In genomic region chr6:131073577-131073976, GRCh38 we compare ENCODE assay signal across 23 cellular contexts. TPM values are rescaled to one million over a fixed set of nuclear protein-coding genes. Genes with fewer than 3 reads are reported as not detected.
DNase-seq lines count a peak whose midpoint lies in the region; ATAC-seq and TF ChIP-seq lines count a peak whose summit lies in the region.
"Had no signal": no experiment of that assay in that cellular context is flagged by ENCODE, and none has a peak within 500 bp of the region (broad histone marks: within the 10 kb centered on the region; RNA-seq: fewer than 3 reads in every experiment).

No MANE protein-coding gene starts in this region.

- no peak overlapping the region for H3K4me3 Mint-ChIP-seq in activated CD8-positive, alpha-beta T cell treated with anti-CD3 and anti-CD28 coated beads for 36 hours
- no peak overlapping the region for H3K4me3 Mint-ChIP-seq in activated CD8-positive, alpha-beta T cell treated with anti-CD3 and anti-CD28 coated beads, Interleukin-2, amount 10 ng/mL, durations not matched to agents 7 days and 5 days
- no peak overlapping the region for H3K4me3 Mint-ChIP-seq in stimulated activated effector memory CD8-positive, alpha-beta T cell treated with anti-CD3 and anti-CD28 coated beads, Interleukin-12 subunit alpha, Interleukin-12 subunit beta, amount 100 ng/mL, for 72 hours
- H3K4me3 Mint-ChIP-seq: B cell; CD8-positive, alpha-beta T cell; IgD-negative memory B cell had no signal

- no peaks in the 10 kb centered on the region for H3K27me3 ChIP-seq in GM23248 (replicated peaks; ENCODE audit: insufficient read depth)
- no peaks in the 10 kb centered on the region for H3K27me3 ChIP-seq in PC-3 (ENCODE audit: low read length)

- H4K20me1 ChIP-seq in GM23248 (ENCODE audit: insufficient read depth): no peaks in the 10 kb centered on the region
- H4K20me1 ChIP-seq in PC-3 (ENCODE audit: low read length): no peaks in the 10 kb centered on the region

- in situ Hi-C loops in KBM-7 (cut with MboI; ENCODE audit: low pct_unique_long_range_greater_than_20kb, low sequenced_read_pairs) (no loop called here), GM23248 (cut with MboI) (no loop called here)

- H3K4me1 ChIP-seq in GM23248 (ENCODE audit: insufficient read depth): no peaks in the 10 kb centered on the region
- H3K4me1 ChIP-seq in PC-3 (ENCODE audit: insufficient read depth, low read length): no peaks in the 10 kb centered on the region
- H3K4me1 ChIP-seq: Caco-2 had no signal

- peak; percentile 34 for DNase-seq in activated CD8-positive, alpha-beta T cell treated with anti-CD3 and anti-CD28 coated beads for 36 hours
- DNase-seq in activated CD8-positive, alpha-beta T cell treated with anti-CD3 and anti-CD28 coated beads, Interleukin-2, amount 10 ng/mL, durations not matched to agents 7 days and 5 days: no peak
- DNase-seq in A172 (ENCODE audit: low spot score) (peak; percentile 36), KBM-7 (peak; percentile 33), GM23248 (no peak), PC-3 (no peak)
- DNase-seq in stimulated activated effector memory CD8-positive, alpha-beta T cell treated with anti-CD3 and anti-CD28 coated beads, Interleukin-12 subunit alpha, Interleukin-12 subunit beta, amount 100 ng/mL, for 72 hours (ENCODE audit: low spot score in 2 of 2): no peak
- DNase-seq: Caco-2; CD8-positive, alpha-beta T cell; NCI-H1092; NCI-H1417 treated with DMSO at 0.1 percent for 48 hours; NCI-H1694 treated with DMSO at 0.1 percent for 48 hours; NCI-H2081; NCI-H226; NCI-H510A; NCI-H69; SHP77 treated with DMSO at 0.1 percent for 48 hours had no signal

- no peaks in the 10 kb centered on the region for H3K9me3 ChIP-seq in GM23248 (ENCODE audit: low read depth)
- H3K9me3 ChIP-seq in PC-3 (ENCODE audit: low read length): no peaks in the 10 kb centered on the region
- H3K9me3 ChIP-seq: Caco-2 had no signal

- no peaks in the 10 kb centered on the region for H3F3A ChIP-seq in GM23248 (ENCODE audit: insufficient read depth)
- no peaks in the 10 kb centered on the region for H3F3A ChIP-seq in PC-3 (ENCODE audit: low read length, unreplicated experiment)

- H3K9me2 ChIP-seq in GM23248 (ENCODE audit: insufficient read depth): no peaks in the 10 kb centered on the region
- H3K9me2 ChIP-seq in PC-3 (replicated peaks; ENCODE audit: low read length): no peaks in the 10 kb centered on the region

- no TSS peak for BruUV-seq in PC-3 (replicated peaks; lab: Mats Ljungman, UMichigan)

- CTCF ChIA-PET in activated CD8-positive, alpha-beta T cell treated with anti-CD3 and anti-CD28 coated beads for 36 hours (lab: Charles Lee): interaction anchor here (1.7 kb wide), 1 partner anchor 189 kb away, joined by 3 read pairs; no protein-coding TSS in a partner anchor
- CTCF ChIA-PET in activated CD8-positive, alpha-beta T cell treated with anti-CD3 and anti-CD28 coated beads, Interleukin-2, amount 10 ng/mL, durations not matched to agents 7 days and 5 days (lab: Charles Lee): interaction anchor here (1.0 kb wide), 1 partner anchor 9 kb away, joined by 3 read pairs; no protein-coding TSS in a partner anchor
- CTCF ChIA-PET in PC-3 (lab: Charles Lee): no interaction called here

- H3K9ac ChIP-seq in GM23248 (no peak overlapping the region), PC-3 (ENCODE audit: low read length) (no peak overlapping the region)

- POLR2A ChIA-PET in activated CD8-positive, alpha-beta T cell treated with anti-CD3 and anti-CD28 coated beads for 36 hours (lab: Charles Lee): no interaction called here
- POLR2A ChIA-PET in activated CD8-positive, alpha-beta T cell treated with anti-CD3 and anti-CD28 coated beads, Interleukin-2, amount 10 ng/mL, durations not matched to agents 7 days and 5 days (lab: Charles Lee): no interaction called here
- POLR2A ChIA-PET in PC-3 (lab: Charles Lee; ENCODE audit: unreplicated experiment): no interaction called here

- H3K4me2 ChIP-seq in GM23248 (ENCODE audit: unreplicated experiment): no peak overlapping the region
- H3K4me2 ChIP-seq in PC-3 (ENCODE audit: low read length): no peak overlapping the region

- H3K4me1 Mint-ChIP-seq in activated CD8-positive, alpha-beta T cell treated with anti-CD3 and anti-CD28 coated beads for 36 hours (ENCODE audit: low read depth): peaks cover 5% of the 10 kb centered on the region
- H3K4me1 Mint-ChIP-seq in activated CD8-positive, alpha-beta T cell treated with anti-CD3 and anti-CD28 coated beads, Interleukin-2, amount 10 ng/mL, durations not matched to agents 7 days and 5 days (ENCODE audit: low read depth): no peaks in the 10 kb centered on the region
- no peaks in the 10 kb centered on the region for H3K4me1 Mint-ChIP-seq in stimulated activated effector memory CD8-positive, alpha-beta T cell treated with anti-CD3 and anti-CD28 coated beads, Interleukin-12 subunit alpha, Interleukin-12 subunit beta, amount 100 ng/mL, for 72 hours
- H3K4me1 Mint-ChIP-seq: B cell had no signal

- H3K79me2 ChIP-seq in GM23248 (ENCODE audit: insufficient read depth) (no peaks in the 10 kb centered on the region), PC-3 (ENCODE audit: low read length) (no peaks in the 10 kb centered on the region)

- peaks cover 4% of the 10 kb centered on the region for H3K9me3 Mint-ChIP-seq in activated CD8-positive, alpha-beta T cell treated with anti-CD3 and anti-CD28 coated beads for 36 hours
- H3K9me3 Mint-ChIP-seq in activated CD8-positive, alpha-beta T cell treated with anti-CD3 and anti-CD28 coated beads, Interleukin-2, amount 10 ng/mL, durations not matched to agents 7 days and 5 days (ENCODE audit: insufficient read depth): no peaks in the 10 kb centered on the region
- H3K9me3 Mint-ChIP-seq in stimulated activated effector memory CD8-positive, alpha-beta T cell treated with anti-CD3 and anti-CD28 coated beads, Interleukin-12 subunit alpha, Interleukin-12 subunit beta, amount 100 ng/mL, for 72 hours: no peaks in the 10 kb centered on the region

- intact Hi-C loops in activated CD8-positive, alpha-beta T cell treated with anti-CD3 and anti-CD28 coated beads for 36 hours (cut with micrococcal nuclease): no loop called here
- intact Hi-C loops in PC-3 (cut with micrococcal nuclease): no loop called here

- H3K36me3 ChIP-seq in GM23248 (ENCODE audit: low read depth) (no peaks in the 10 kb centered on the region), PC-3 (ENCODE audit: low read depth, low read length) (no peaks in the 10 kb centered on the region)

- ATAC-seq in activated CD8-positive, alpha-beta T cell treated with anti-CD3 and anti-CD28 coated beads for 36 hours: peak; percentile 70
- no peak for ATAC-seq in activated CD8-positive, alpha-beta T cell treated with anti-CD3 and anti-CD28 coated beads, Interleukin-2, amount 10 ng/mL, durations not matched to agents 7 days and 5 days
- peak; percentile 72 for ATAC-seq in stimulated activated effector memory CD8-positive, alpha-beta T cell treated with anti-CD3 and anti-CD28 coated beads, Interleukin-12 subunit alpha, Interleukin-12 subunit beta, amount 100 ng/mL, for 72 hours
- no peak for ATAC-seq in PC-3
- ATAC-seq: CD8-positive, alpha-beta T cell; Panc1 had no signal

- no peak overlapping the region for H3K27ac Mint-ChIP-seq in activated CD8-positive, alpha-beta T cell treated with anti-CD3 and anti-CD28 coated beads for 36 hours
- H3K27ac Mint-ChIP-seq in activated CD8-positive, alpha-beta T cell treated with anti-CD3 and anti-CD28 coated beads, Interleukin-2, amount 10 ng/mL, durations not matched to agents 7 days and 5 days: no peak overlapping the region
- H3K27ac Mint-ChIP-seq in stimulated activated effector memory CD8-positive, alpha-beta T cell treated with anti-CD3 and anti-CD28 coated beads, Interleukin-12 subunit alpha, Interleukin-12 subunit beta, amount 100 ng/mL, for 72 hours: no peak overlapping the region
- H3K27ac Mint-ChIP-seq: B cell; CD8-positive, alpha-beta T cell; IgD-negative memory B cell had no signal

- no peak overlapping the region for H3K27ac ChIP-seq in GM23248
- no peak overlapping the region for H3K27ac ChIP-seq in PC-3 (ENCODE audit: low read length)
- H3K27ac ChIP-seq: C4-2B, HL-60, RWPE1 had no signal

- H3K36me3 Mint-ChIP-seq in activated CD8-positive, alpha-beta T cell treated with anti-CD3 and anti-CD28 coated beads for 36 hours (ENCODE audit: low read depth): no peaks in the 10 kb centered on the region
- H3K36me3 Mint-ChIP-seq in activated CD8-positive, alpha-beta T cell treated with anti-CD3 and anti-CD28 coated beads, Interleukin-2, amount 10 ng/mL, durations not matched to agents 7 days and 5 days (ENCODE audit: low read depth): peaks cover 2% of the 10 kb centered on the region
- H3K36me3 Mint-ChIP-seq in stimulated activated effector memory CD8-positive, alpha-beta T cell treated with anti-CD3 and anti-CD28 coated beads, Interleukin-12 subunit alpha, Interleukin-12 subunit beta, amount 100 ng/mL, for 72 hours: no peaks in the 10 kb centered on the region
- H3K36me3 Mint-ChIP-seq: CD8-positive, alpha-beta T cell had no signal

- H2AFZ ChIP-seq in GM23248: no peak overlapping the region
- H2AFZ ChIP-seq in PC-3 (ENCODE audit: low read length): no peak overlapping the region

- H3K27me3 Mint-ChIP-seq in activated CD8-positive, alpha-beta T cell treated with anti-CD3 and anti-CD28 coated beads for 36 hours: no peaks in the 10 kb centered on the region
- peaks cover 3% of the 10 kb centered on the region for H3K27me3 Mint-ChIP-seq in activated CD8-positive, alpha-beta T cell treated with anti-CD3 and anti-CD28 coated beads, Interleukin-2, amount 10 ng/mL, durations not matched to agents 7 days and 5 days (ENCODE audit: low read depth)

- H3K4me3 ChIP-seq in GM23248 (no peak overlapping the region), PC-3 (ENCODE audit: low read length) (no peak overlapping the region)

- TF ChIP-seq CTCF in activated CD8-positive, alpha-beta T cell treated with anti-CD3 and anti-CD28 coated beads for 36 hours (IDR thresholded peaks at IDR 0.05): no peak
- TF ChIP-seq CTCF in PC-3 (conservative IDR thresholded peaks at IDR 0.05; ENCODE audit: low read depth, low read length): no peak

- 88 to 100% methylated on average over 2 of the region's 2 CpGs for WGBS in GM23248 (ENCODE audit: low coverage in 1 of 2, low lambda C conversion rate in 2 of 2, missing lambda C conversion rate in 2 of 2), 2 experiments

RNA-seq across cellular contexts. Expression of gene EPB41L2, which starts 10.5 kb away (rescaled TPM):
- total RNA-seq in activated CD8-positive, alpha-beta T cell treated with anti-CD3 and anti-CD28 coated beads for 36 hours: 10 to 100 TPM; 30.6 to 33.3 TPM
- total RNA-seq in activated CD8-positive, alpha-beta T cell treated with anti-CD3 and anti-CD28 coated beads, Interleukin-2, amount 10 ng/mL, durations not matched to agents 7 days and 5 days: 10 to 100 TPM; 18.0 to 23.6 TPM
- 17.5 and 18.3 TPM in 2 replicates for total RNA-seq in A172 (2014; rRNA removed; shearing (Covaris generic))
- total RNA-seq in GM23248 (2014; rRNA removed; shearing (Covaris generic)): 23.2 and 31.9 TPM in 2 replicates
- polyA plus RNA-seq in GM23248 (2016; fragmentation: Nextera tagmentation; extraction: Ambion mirVana): 27.8 and 31.3 TPM in 2 replicates
- 26.9 and 39.9 TPM in 2 replicates for total RNA-seq in PC-3 (2014; rRNA removed)

Comparison
In these comparisons a context has a peak if more than half of its experiments do, and no peak if none do; other contexts are left out.
1. ATAC-seq: peak in activated CD8-positive, alpha-beta T cell treated with anti-CD3 and anti-CD28 coated beads for 36 hours (single experiment) and stimulated activated effector memory CD8-positive, alpha-beta T cell treated with anti-CD3 and anti-CD28 coated beads, Interleukin-12 subunit alpha, Interleukin-12 subunit beta, amount 100 ng/mL, for 72 hours (single experiment); none in activated CD8-positive, alpha-beta T cell treated with anti-CD3 and anti-CD28 coated beads, Interleukin-2, amount 10 ng/mL, durations not matched to agents 7 days and 5 days (single experiment) and PC-3 (single experiment).
2. DNase-seq: peak in activated CD8-positive, alpha-beta T cell treated with anti-CD3 and anti-CD28 coated beads for 36 hours (single experiment), A172 (single experiment) and KBM-7 (single experiment); none in activated CD8-positive, alpha-beta T cell treated with anti-CD3 and anti-CD28 coated beads, Interleukin-2, amount 10 ng/mL, durations not matched to agents 7 days and 5 days (single experiment), stimulated activated effector memory CD8-positive, alpha-beta T cell treated with anti-CD3 and anti-CD28 coated beads, Interleukin-12 subunit alpha, Interleukin-12 subunit beta, amount 100 ng/mL, for 72 hours (0 of 2), GM23248 (single experiment) and PC-3 (single experiment).